ENCODE assay signal across 8 cellular contexts in genomic region chr17:9644910-9645751, GRCh38. TPM values are rescaled to one million over a fixed set of nuclear protein-coding genes. Genes with fewer than 3 reads are reported as not detected.
DNase-seq lines count a peak whose midpoint lies in the region; ATAC-seq, FAIRE-seq and TF ChIP-seq lines count a peak whose summit lies in the region.

USP43 (plus strand) TSS chr17:9645517; CDS start chr17:9645633, 116 bp downstream.

- no peaks in the 10 kb centered on the region for H3K9me1 ChIP-seq in K562 (ENCODE audit: control insufficient read depth, insufficient read depth, low read length)

- intact Hi-C loops in K562 (cut with micrococcal nuclease) (no loop called here), kidney (cut with DNase I) (no loop called here)

- peak within 1 kb of the TSS; percentile 74 for H3K4me2 ChIP-seq in K562 (ENCODE audit: insufficient read depth, low read length)

- no peak for TF ChIP-seq POLR2A in K562 (conservative IDR thresholded peaks at IDR 0.05)

- TF ChIP-seq EP300 in K562 (IDR thresholded peaks at IDR 0.05; ENCODE audit: low read length): no peak

- H3K4me1 ChIP-seq in K562 (replicated peaks in 1 of 2; ENCODE audit: control insufficient read depth in 2 of 2, insufficient read depth in 2 of 2, low read length in 2 of 2) (peaks cover 0 to 17% of the 10 kb centered on the region in 2 experiments; a peak in 2 of 5 replicates), kidney (ENCODE audit: control insufficient read depth in 1 of 2, insufficient read depth in 1 of 2, low read depth in 1 of 2, low read length in 2 of 2) (peaks cover 0 to 6% of the 10 kb centered on the region in 2 donors)

- H3K9me3 ChIP-seq in K562 (replicated peaks; ENCODE audit: control insufficient read depth, insufficient read depth, low read depth, low read length): no peaks in the 10 kb centered on the region
- H3K9me3 ChIP-seq in kidney (ENCODE audit: control insufficient read depth in 1 of 2, low read length in 2 of 2): no peaks in the 10 kb centered on the region

- H3K4me3 ChIP-seq in AG10803 (ENCODE audit: low read length) (peak within 1 kb of the TSS; percentile 60), K562 (peak within 1 kb of the TSS; percentile 39), kidney (ENCODE audit: low read length in 2 of 2) (peak within 1 kb of the TSS; percentile 81 to 87)

- H3K27ac ChIP-seq in K562 (ENCODE audit: extremely low read depth, low read depth, low read length) (no peak within 1 kb of the TSS), kidney (ENCODE audit: low read depth in 2 of 2, low read length in 2 of 2) (peak within 1 kb of the TSS; percentile 92 to 96)

- 9% methylated on average over 20 of the region's 72 CpGs for WGBS in K562 (ENCODE audit: insufficient coverage, low coverage, missing lambda C conversion rate)

- H2AFZ ChIP-seq in K562 (ENCODE audit: low read depth, low read length): peak within 1 kb of the TSS; percentile 88

- no peaks in the 10 kb centered on the region for H3K79me2 ChIP-seq in K562 (ENCODE audit: control insufficient read depth, insufficient read depth, low read length)

- no peaks in the 10 kb centered on the region for H4K20me1 ChIP-seq in K562 (replicated peaks; ENCODE audit: control insufficient read depth, insufficient read depth, low read length)

- no TSS peak for BruUV-seq in K562 (replicated peaks; lab: Mats Ljungman, UMichigan)

- in situ Hi-C loops in K562 (cut with MboI): loop anchor here (5.0 kb wide), 1 partner anchor 53 kb away; no protein-coding TSS in a partner anchor

- TF ChIP-seq CTCF in AG10803 (conservative IDR thresholded peaks at IDR 0.05; ENCODE audit: low read length) (no peak), K562 (IDR thresholded peaks at IDR 0.05 in 2 of 3, conservative IDR thresholded peaks at IDR 0.05 in 1 of 3; ENCODE audit: insufficient read depth in 2 of 3, low read depth in 1 of 3, low read length in 3 of 3) (0 out of 6 replicates have a peak, but pooled peaks of 1 of the 3 experiments have one; percentile 0), kidney (IDR thresholded peaks at IDR 0.05; ENCODE audit: borderline replicate concordance, extremely low read depth, insufficient read depth) (no peak)

- TF ChIP-seq RAD21 in K562 (CRISPR knock-in tag; conservative IDR thresholded peaks at IDR 0.05 in 1 of 2, IDR thresholded peaks at IDR 0.05 in 1 of 2): no peak

- H3K9ac ChIP-seq in K562 (ENCODE audit: insufficient read depth in 1 of 2, low read depth in 2 of 2, low read length in 2 of 2): peak within 1 kb of the TSS in 1 of 2 experiments; percentile 68; a peak in 3 of 4 replicates
- peak within 1 kb of the TSS; percentile 59 to 79 for H3K9ac ChIP-seq in kidney (ENCODE audit: low read length in 2 of 2)

- ATAC-seq in GM18502 (IDR thresholded peaks at IDR 0.05; ENCODE audit: poor library complexity, unreplicated experiment): peak; percentile 54
- ATAC-seq in K562: peak; percentile 70
- ATAC-seq in HG03457 (IDR thresholded peaks at IDR 0.05; ENCODE audit: unreplicated experiment): no peak

- FAIRE-seq in K562 (lab: Jason Lieb, UNC) (no peak), kidney (lab: Jason Lieb, UNC) (no peak)

- peaks cover 5 to 17% of the 10 kb centered on the region in 2 experiments; a peak in 4 of 5 replicates for H3K27me3 ChIP-seq in K562 (ENCODE audit: control insufficient read depth in 2 of 2, insufficient read depth in 2 of 2, low read length in 2 of 2)

- CTCF ChIA-PET in K562 (lab: Yijun Ruan, JAX; ENCODE audit: low intra/inter-chr PET ratio): no interaction called here

- DNase-seq in AG10803 (ENCODE audit: low read depth) (peak; percentile 12), NOMO-1 treated with DMSO at 0.1 percent for 48 hours (lab: John Stamatoyannopoulos, UW; ENCODE audit: unreplicated experiment) (peak; percentile 62), K562 (ENCODE audit: extremely low read depth in 1 of 4, low spot score in 3 of 4) (peak; percentile 3 to 62 (median 41)), kidney (peak; percentile 88), GM19240 (ENCODE audit: insufficient read length, low spot score) (no peak)
- DNase-seq in stimulated activated CD8-positive, alpha-beta memory T cell treated with anti-CD3 and anti-CD28 coated beads, Interleukin-15, amount 100 ng/mL, for 48 hours (ENCODE audit: low read depth in 2 of 2): peak; percentile 6 to 27

- POLR2A ChIA-PET in K562 (lab: Yijun Ruan, JAX): interaction anchor here (1.0 kb wide), 1 partner anchor 12 kb away, joined by 4 read pairs; no protein-coding TSS in a partner anchor

- H3K36me3 ChIP-seq in K562 (ENCODE audit: control insufficient read depth, insufficient read depth, low read length) (no peaks in the 10 kb centered on the region), kidney (ENCODE audit: control insufficient read depth in 1 of 2, insufficient read depth in 2 of 2, low read length in 2 of 2) (no peaks in the 10 kb centered on the region)

TF ChIP-seq in K562, 482 proteins besides CTCF, POLR2A, EP300 and RAD21 (continues in another document):
- no peak for TF ChIP-seq FUS (optimal IDR thresholded peaks at IDR 0.05; ENCODE audit: low read depth, low read length)
- TF ChIP-seq SAFB2 (IDR thresholded peaks at IDR 0.05; ENCODE audit: borderline replicate concordance, low read depth, low read length, severe bottlenecking): no peak
- 0 out of 2 replicates have a peak, but pooled peaks have one; percentile 15 for TF ChIP-seq EGR1 (conservative IDR thresholded peaks at IDR 0.05)
- no peak for TF ChIP-seq ATF3 (IDR thresholded peaks at IDR 0.05)
- no peak for TF ChIP-seq ATF3 (CRISPR knock-in tag; conservative IDR thresholded peaks at IDR 0.05)
- no peak for TF ChIP-seq CBFA2T3 (IDR thresholded peaks at IDR 0.05)
- no peak for TF ChIP-seq ZFP91 (CRISPR knock-in tag; IDR thresholded peaks at IDR 0.05)
- TF ChIP-seq C11orf30 (IDR thresholded peaks at IDR 0.05; ENCODE audit: low read depth): no peak
- no peak for TF ChIP-seq TBP (optimal IDR thresholded peaks at IDR 0.05; ENCODE audit: low read depth, low read length)
- no peak for TF ChIP-seq RBM25 (IDR thresholded peaks at IDR 0.05; ENCODE audit: low read depth, low read length, severe bottlenecking)
- no peak for TF ChIP-seq BCOR (IDR thresholded peaks at IDR 0.05)
- peak; percentile 17; the same call in 1 of the 2 replicates for TF ChIP-seq TFAP4 (CRISPR knock-in tag; IDR thresholded peaks at IDR 0.05; ENCODE audit: borderline replicate concordance)
- TF ChIP-seq L3MBTL2 (IDR thresholded peaks at IDR 0.05): 0 out of 2 replicates have a peak, but pooled peaks have one; percentile 56
- TF ChIP-seq ELF2 (CRISPR knock-in tag; IDR thresholded peaks at IDR 0.05): no peak
- TF ChIP-seq CTBP1 (IDR thresholded peaks at IDR 0.05; ENCODE audit: borderline replicate concordance): no peak

RNA-seq across cellular contexts. Expression of gene USP43, which starts in this region (rescaled TPM):
- total RNA-seq in K562 (2011; cell fraction: chromatin; rRNA removed; ENCODE audit: low replicate concordance): 0.42 and 0.72 TPM in 2 replicates
- total RNA-seq in K562 (2011; cell fraction: nucleolus; rRNA removed): 0.39 and 0.50 TPM in 2 replicates
- 0.37 and 0.61 TPM in 2 replicates for total RNA-seq in K562 (2011; cell fraction: nucleoplasm; rRNA removed)
- total RNA-seq in K562 (2014; rRNA removed) (0.05 and 0.12 TPM in 2 replicates), K562 (2014; rRNA removed; fragmentation: Illumina TruSeq; extraction: Trizol) (0.07 TPM in 1 of 2 replicates, not detected in the other), K562 (2015; rRNA removed; fragmentation: Illumina TruSeq; extraction: Trizol) (0.11 TPM in 2 replicates), K562 (2021) (0.09 and 0.18 TPM in 2 replicates), kidney (7.8 TPM)
- polyA plus RNA-seq in K562 (2011; rRNA removed) (0.04 and 0.08 TPM in 2 replicates), K562 (2014; fragmentation: Illumina TruSeq; extraction: Trizol) (0.07 and 0.10 TPM in 2 replicates), K562 (2014; fragmentation: Nextera tagmentation; extraction: Ambion mirVana) (under 1 TPM in 1 of 2 experiments, not detected in 1; 0.01 TPM), K562 (2014; rRNA removed) (0.05 TPM in 2 replicates), kidney (ENCODE audit: insufficient read depth, low read depth, low replicate concordance) (1.9 TPM)
- 0.04 and 0.10 TPM in 2 replicates for polyA plus RNA-seq in K562 (2011; cell fraction: cytosol; rRNA removed)
- polyA plus RNA-seq in K562 (2011; cell fraction: nucleus; rRNA removed): 0.69 and 1.0 TPM in 2 replicates
- 0.10 and 0.35 TPM in 2 replicates for polyA plus RNA-seq in K562 (2012)
- polyA minus RNA-seq in K562 (2011; rRNA and poly(A)+ RNA removed): 0.04 and 0.60 TPM in 2 replicates
- 0.46 TPM in 1 of 2 replicates, not detected in the other for polyA minus RNA-seq in K562 (2011; cell fraction: cytosol; rRNA and poly(A)+ RNA removed)
- 0.13 and 0.33 TPM in 2 replicates for polyA minus RNA-seq in K562 (2011; cell fraction: nucleus; rRNA and poly(A)+ RNA removed)
